ENCODE assay signal across 11 cellular contexts in genomic region chr11:119681537-119681936, GRCh38. TPM values are rescaled to one million over a fixed set of nuclear protein-coding genes. Genes with fewer than 3 reads are reported as not detected.
A peak's percentile ranks its signal among the peaks of the same experiment; 100 is the strongest.
DNase-seq lines count a peak whose midpoint lies in the region; ATAC-seq, FAIRE-seq and TF ChIP-seq lines count a peak whose summit lies in the region.
"Had no signal": no experiment of that assay in that cellular context is flagged by ENCODE, and none has a peak within 500 bp of the region (broad histone marks: within the 10 kb centered on the region; RNA-seq: fewer than 3 reads in every experiment).

No MANE protein-coding gene starts in this region.

- H3K27me3 ChIP-seq in body of pancreas (no peaks in the 10 kb centered on the region), hepatocyte (no peaks in the 10 kb centered on the region), testis (no peaks in the 10 kb centered on the region)
- H3K27me3 ChIP-seq: ovary had no signal

- no peak for TF ChIP-seq POLR2A in GM12891 (IDR thresholded peaks at IDR 0.05; ENCODE audit: low read depth, low read length)
- TF ChIP-seq POLR2A in body of pancreas (IDR thresholded peaks at IDR 0.05), result no peak
- no peak for TF ChIP-seq POLR2A in testis (IDR thresholded peaks at IDR 0.05)

- 15 to 51% methylated on average over 4 to 5 of the region's 6 CpGs for WGBS in body of pancreas, 2 donors
- 74% methylated on average over 6 of the region's 6 CpGs for whole genome bisulfite sequencing in hepatocyte (ENCODE audit: low lambda C conversion rate, missing lambda C conversion rate)
- 69 to 100% methylated on average over 3 to 6 of the region's 6 CpGs for WGBS in testis, 2 donors

- no peaks in the 10 kb centered on the region for H3K9me2 ChIP-seq in hepatocyte (replicated peaks; ENCODE audit: insufficient read depth)

- H3K27ac ChIP-seq in body of pancreas (peak overlapping the region; percentile 12 to 60 (median 58)), hepatocyte (no peak overlapping the region), testis (no peak overlapping the region)
- H3K27ac ChIP-seq: ovary had no signal

- no peaks in the 10 kb centered on the region for H3K79me2 ChIP-seq in hepatocyte

- H4K20me1 ChIP-seq in hepatocyte (ENCODE audit: insufficient read depth, poor library complexity, severe bottlenecking), result no peaks in the 10 kb centered on the region

- peaks cover 0 to 6% of the 10 kb centered on the region in 2 donors for H3K36me3 ChIP-seq in body of pancreas (replicated peaks in 1 of 2; ENCODE audit: insufficient read depth in 1 of 2, low read depth in 2 of 2)
- H3K36me3 ChIP-seq in hepatocyte (replicated peaks; ENCODE audit: insufficient read depth, low read depth), result no peaks in the 10 kb centered on the region
- no peaks in the 10 kb centered on the region for H3K36me3 ChIP-seq in testis (ENCODE audit: low read depth, missing control alignments)
- H3K36me3 ChIP-seq: ovary had no signal

- H3K4me1 ChIP-seq in body of pancreas (peaks cover 29% of the 10 kb centered on the region), hepatocyte (ENCODE audit: insufficient read depth) (peaks cover 10% of the 10 kb centered on the region), testis (no peaks in the 10 kb centered on the region)

- intact Hi-C loops in body of pancreas (cut with DNase I) (no loop called here), testis (cut with DNase I; ENCODE audit: low total_unique reads) (no loop called here)

- H3K4me2 ChIP-seq in hepatocyte, result no peak overlapping the region

- no peak for DNase-seq in GM12891 (ENCODE audit: insufficient read length, low spot score)
- peak in 1 of 4 donors; percentile 33 for DNase-seq in body of pancreas
- no peak for DNase-seq in hepatocyte (ENCODE audit: low spot score)
- DNase-seq in testis, result no peak
- no peak for DNase-seq in DMS153 (lab: John Stamatoyannopoulos, UW)
- no peak for DNase-seq in activated T-cell treated with anti-CD3 and anti-CD28 coated beads for 4 hours
- DNase-seq: hippocampal formation; ovary; stimulated activated naive CD4-positive, alpha-beta T cell treated with Interleukin-2 at 50 U/mL for 16 hours had no signal

- H2AFZ ChIP-seq in hepatocyte, result no peak overlapping the region

- H3K9me3 ChIP-seq in body of pancreas (no peaks in the 10 kb centered on the region), hepatocyte (ENCODE audit: low read depth) (no peaks in the 10 kb centered on the region), testis (no peaks in the 10 kb centered on the region)
- H3K9me3 ChIP-seq: ovary had no signal

- ATAC-seq in body of pancreas, result peak; percentile 3
- no peak for ATAC-seq in HG03442 (IDR thresholded peaks at IDR 0.05; ENCODE audit: unreplicated experiment)
- ATAC-seq: activated naive CD4-positive, alpha-beta T cell treated with anti-CD3 and anti-CD28 coated beads, Interleukin-2, amount 50 U/mL, for 72 hours had no signal

- H3K4me3 ChIP-seq in body of pancreas (no peak overlapping the region), hepatocyte (no peak overlapping the region), testis (no peak overlapping the region)
- H3K4me3 ChIP-seq: ovary had no signal

- peak; percentile 31 for FAIRE-seq in GM12891 (lab: Jason Lieb, UNC)

- TF ChIP-seq CTCF in body of pancreas (IDR thresholded peaks at IDR 0.05), result peak in 4 of 7 experiments; percentile 35 to 38 (median 36)
- peak; percentile 16 for TF ChIP-seq CTCF in hepatocyte (IDR thresholded peaks at IDR 0.05; ENCODE audit: poor library complexity)
- TF ChIP-seq CTCF in testis (IDR thresholded peaks at IDR 0.05), result peak in 2 of 3 experiments; percentile 17 to 25

TF ChIP-seq in GM12891, 5 proteins besides CTCF, POLR2A, EP300 and RAD21:
- TF ChIP-seq SPI1 (IDR thresholded peaks at IDR 0.05; ENCODE audit: low read depth, low read length) (no peak), PAX5 (IDR thresholded peaks at IDR 0.05; ENCODE audit: insufficient read depth, low read length, severe bottlenecking) (no peak), POU2F2 (IDR thresholded peaks at IDR 0.05; ENCODE audit: low read depth, low read length) (no peak), POLR2AphosphoS5 (IDR thresholded peaks at IDR 0.05; ENCODE audit: low read depth, low read length) (no peak), TAF1 (IDR thresholded peaks at IDR 0.05; ENCODE audit: low read depth, low read length) (no peak)

RNA-seq across cellular contexts. Expression of gene NECTIN1, which starts 47.5 kb away (rescaled TPM):
- 5.6 TPM for polyA plus RNA-seq in GM12891 (2012; ENCODE audit: low read depth, missing spikeins)
- total RNA-seq in body of pancreas (10 to 100 TPM in 1 of 2 donors, 1 to 10 TPM in 1; 7.3 to 31.6 TPM), hepatocyte (3.7 and 7.4 TPM in 2 replicates), testis (1 to 10 TPM; 5.2 TPM)
- polyA plus RNA-seq in hepatocyte (3.6 and 6.3 TPM in 2 replicates), testis (ENCODE audit: insufficient read depth, low read depth, low replicate concordance) (5.4 TPM)

Comparison
In these comparisons a context has a peak if more than half of its experiments do, and no peak if none do; other contexts are left out.
1. H3K27ac ChIP-seq: peak in body of pancreas (4 of 4); none in hepatocyte (single experiment) and testis (0 of 2).
2. Peak in every context shown above with its lines, with median percentiles within 50 percentile points of each other: CTCF ChIP-seq.